25 cellular contexts compared by ENCODE assay signal in the genomic region with DNA sequence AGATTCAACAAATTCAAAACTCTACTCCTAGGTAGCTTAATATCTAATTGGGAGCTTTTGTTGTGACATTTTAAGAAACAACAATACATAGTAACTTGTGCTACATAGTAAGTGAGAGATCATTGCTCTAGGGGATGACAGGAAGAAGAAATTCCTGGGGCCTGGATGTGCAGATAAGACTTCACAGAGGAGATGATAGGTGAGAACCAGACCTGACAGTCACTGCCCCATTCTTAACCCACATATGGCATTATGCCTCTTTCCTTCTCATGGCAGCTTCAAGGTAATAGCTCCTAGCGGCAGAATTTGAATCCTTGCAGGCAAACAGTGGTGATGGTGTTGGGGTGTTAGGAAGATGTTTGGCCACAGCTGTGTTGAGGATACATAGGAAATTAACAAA.
"Had no signal": no experiment of that assay in that cellular context is flagged by ENCODE, and none has a peak within 500 bp of the region (broad histone marks: within the 10 kb centered on the region; RNA-seq: fewer than 3 reads in every experiment).

No MANE protein-coding gene starts in this region.

- H3K27me3 ChIP-seq: SJSA1 had no signal

- H3K27ac ChIP-seq: HL-60, KMS-11, SJSA1, SK-N-MC had no signal

- DNase-seq: IMR-90, Kasumi-1, MV-4-11, NCI-H1048, NCI-H1105, NCI-H1417, NCI-H1436 treated with DMSO at 0.1 percent for 48 hours, NCI-H1694, NCI-H187 treated with DMSO at 0.1 percent for 48 hours, NCI-H2029 treated with DMSO at 0.1 percent for 48 hours, NCI-H2171 treated with DMSO at 0.1 percent for 48 hours, NCI-H345, NCI-H524, NCI-H69, NCI-H774, Right ventricle myocardium superior, RPMI8226, SIG-M5 had no signal

- H3K4me2 ChIP-seq: KMS-11 had no signal

- H3K9ac ChIP-seq: KMS-11 had no signal

- H3K9me3 ChIP-seq: SJSA1 had no signal

- FAIRE-seq: HepG2, HTR-8/SVneo, RCC 7860 had no signal

- H3K36me3 ChIP-seq: SJSA1 had no signal

- H3K4me3 ChIP-seq: SJSA1, SK-N-MC had no signal

- ATAC-seq: HepG2 had no signal
